In the genomic region with DNA sequence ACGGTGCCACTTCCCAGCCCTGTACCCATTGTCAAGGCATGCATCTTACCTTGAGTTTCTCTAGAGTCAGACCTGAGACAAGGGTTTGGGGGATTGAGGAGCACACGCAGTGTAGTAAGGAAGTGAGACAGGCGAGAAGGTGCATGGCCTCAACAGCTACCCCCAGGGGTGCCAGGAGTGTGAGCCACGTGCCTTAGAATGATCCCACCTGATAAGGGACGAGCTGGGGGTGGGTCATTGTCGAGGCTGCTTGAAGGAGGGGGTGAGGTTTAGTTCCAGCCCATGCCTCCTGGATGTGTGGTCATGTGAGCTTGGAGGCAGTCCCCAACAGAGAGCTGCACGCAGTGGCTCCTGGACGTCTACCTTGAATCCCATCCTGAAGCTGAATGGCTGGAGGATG, we compare ENCODE assay signal across 2 cellular contexts.
TF ChIP-seq lines count a peak whose summit lies in the region.

No MANE protein-coding gene starts in this region.

TF ChIP-seq in K562, 482 proteins besides CTCF, POLR2A, EP300 and RAD21:
- TF ChIP-seq CCAR2 (IDR thresholded peaks at IDR 0.05; ENCODE audit: low read depth, low read length) (no peak), BHLHE40 (IDR thresholded peaks at IDR 0.05; ENCODE audit: low read length) (0 out of 2 replicates have a peak, but pooled peaks have one; percentile 15)
- TF ChIP-seq, protein P1, sequence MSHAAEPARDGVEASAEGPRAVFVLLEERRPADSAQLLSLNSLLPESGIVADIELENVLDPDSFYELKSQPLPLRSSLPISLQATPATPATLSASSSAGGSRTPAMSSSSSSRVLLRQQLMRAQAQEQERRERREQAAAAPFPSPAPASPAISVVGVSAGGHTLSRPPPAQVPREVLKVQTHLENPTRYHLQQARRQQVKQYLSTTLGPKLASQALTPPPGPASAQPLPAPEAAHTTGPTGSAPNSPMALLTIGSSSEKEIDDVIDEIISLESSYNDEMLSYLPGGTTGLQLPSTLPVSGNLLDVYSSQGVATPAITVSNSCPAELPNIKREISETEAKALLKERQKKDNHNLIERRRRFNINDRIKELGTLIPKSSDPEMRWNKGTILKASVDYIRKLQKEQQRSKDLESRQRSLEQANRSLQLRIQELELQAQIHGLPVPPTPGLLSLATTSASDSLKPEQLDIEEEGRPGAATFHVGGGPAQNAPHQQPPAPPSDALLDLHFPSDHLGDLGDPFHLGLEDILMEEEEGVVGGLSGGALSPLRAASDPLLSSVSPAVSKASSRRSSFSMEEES (CRISPR knock-in tag; IDR thresholded peaks at IDR 0.05), result peak; percentile 34; the same call in 1 of the 2 replicates

TF ChIP-seq in HepG2, 621 proteins besides CTCF, POLR2A, EP300 and RAD21:
- TF ChIP-seq ARNT (IDR thresholded peaks at IDR 0.05) (no peak), HOXA7 (CRISPR knock-in tag; IDR thresholded peaks at IDR 0.05) (no peak)
- TF ChIP-seq, protein P2, sequence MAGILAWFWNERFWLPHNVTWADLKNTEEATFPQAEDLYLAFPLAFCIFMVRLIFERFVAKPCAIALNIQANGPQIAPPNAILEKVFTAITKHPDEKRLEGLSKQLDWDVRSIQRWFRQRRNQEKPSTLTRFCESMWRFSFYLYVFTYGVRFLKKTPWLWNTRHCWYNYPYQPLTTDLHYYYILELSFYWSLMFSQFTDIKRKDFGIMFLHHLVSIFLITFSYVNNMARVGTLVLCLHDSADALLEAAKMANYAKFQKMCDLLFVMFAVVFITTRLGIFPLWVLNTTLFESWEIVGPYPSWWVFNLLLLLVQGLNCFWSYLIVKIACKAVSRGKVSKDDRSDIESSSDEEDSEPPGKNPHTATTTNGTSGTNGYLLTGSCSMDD (CRISPR knock-in tag; IDR thresholded peaks at IDR 0.05), result no peak
TF ChIP-seq in HepG2: peak in this region for 0.
